In the genomic region with DNA sequence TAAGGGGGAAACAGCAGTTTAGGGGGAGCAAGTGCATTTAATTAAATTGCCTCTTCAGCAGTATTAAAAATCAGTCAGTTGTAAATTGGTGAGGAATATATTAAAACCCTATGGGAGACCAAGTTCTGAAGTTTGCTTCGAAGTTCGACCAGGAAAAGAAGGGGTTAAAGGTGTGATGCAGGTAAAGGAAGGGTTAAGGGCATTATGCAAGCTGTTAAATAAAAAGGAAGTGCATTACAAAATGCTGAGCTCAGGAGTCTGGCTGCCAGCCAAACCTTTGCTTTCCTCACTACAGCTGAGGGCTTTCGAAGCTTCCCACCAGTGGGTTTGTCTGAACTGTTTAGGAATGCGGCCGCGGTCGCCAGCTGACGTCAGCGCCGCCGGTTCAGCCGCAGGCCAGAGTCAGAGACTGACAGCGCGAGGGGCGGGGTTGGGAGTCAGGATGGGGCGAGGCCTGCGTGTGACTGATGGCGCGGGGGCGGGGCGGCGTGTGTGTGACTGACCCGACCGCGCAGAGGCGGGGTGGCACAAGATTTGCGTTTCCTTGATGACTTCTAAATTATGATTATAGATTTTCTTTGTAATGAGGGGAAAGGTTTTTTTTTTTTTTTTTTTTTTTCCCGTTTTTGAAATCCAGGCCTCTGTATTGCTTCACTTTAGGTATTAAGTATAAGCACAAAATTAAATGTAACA, we compare ENCODE assay signal across 8 cellular contexts.
DNase-seq lines count a peak whose midpoint lies in the region; ATAC-seq and TF ChIP-seq lines count a peak whose summit lies in the region.

No MANE protein-coding gene starts in this region.

- peak overlapping the region in 1 of 5 donors; percentile 60 for H3K9ac ChIP-seq in subcutaneous abdominal adipose tissue (ENCODE audit: low read length in 5 of 5)

- H3K36me3 Mint-ChIP-seq in activated naive CD4-positive, alpha-beta T cell treated with anti-CD3 and anti-CD28 coated beads, Interleukin-2, amount 50 U/mL, for 72 hours, result no peaks in the 10 kb centered on the region

- H3K27ac Mint-ChIP-seq in activated naive CD4-positive, alpha-beta T cell treated with anti-CD3 and anti-CD28 coated beads, Interleukin-2, amount 50 U/mL, for 72 hours, result peak overlapping the region; percentile 38 to 88

- H3K4me3 ChIP-seq in GM12864 (ENCODE audit: low read depth, low read length) (peak overlapping the region; percentile 4), subcutaneous abdominal adipose tissue (ENCODE audit: low read depth in 1 of 5, low read length in 5 of 5) (peak overlapping the region in 4 of 5 donors; percentile 35 to 50 (median 42))

- no peaks in the 10 kb centered on the region for H3K9me3 ChIP-seq in subcutaneous abdominal adipose tissue (ENCODE audit: control insufficient read depth in 5 of 5, low read length in 5 of 5)

- peaks cover 0 to 17% (median 16%) of the 10 kb centered on the region in 5 donors for H3K4me1 ChIP-seq in subcutaneous abdominal adipose tissue (ENCODE audit: control insufficient read depth in 5 of 5, insufficient read depth in 5 of 5, low read length in 5 of 5)

- H3K27ac ChIP-seq in subcutaneous abdominal adipose tissue (ENCODE audit: low read depth, low read length), result peak overlapping the region; percentile 67

- ATAC-seq in HG02763 (IDR thresholded peaks at IDR 0.05; ENCODE audit: unreplicated experiment), result peak; percentile 100
- ATAC-seq in activated naive CD4-positive, alpha-beta T cell treated with anti-CD3 and anti-CD28 coated beads, Interleukin-2, amount 50 U/mL, for 72 hours, result peak; percentile 99 to 100

- no peaks in the 10 kb centered on the region for H3K9me3 Mint-ChIP-seq in activated naive CD4-positive, alpha-beta T cell treated with anti-CD3 and anti-CD28 coated beads, Interleukin-2, amount 50 U/mL, for 72 hours

- no peaks in the 10 kb centered on the region for H3K27me3 ChIP-seq in subcutaneous abdominal adipose tissue (ENCODE audit: control insufficient read depth in 5 of 5, insufficient read depth in 4 of 5, low read length in 5 of 5)

- DNase-seq in GM12864 (ENCODE audit: low read depth) (peak; percentile 71), NCI-H1105 treated with DMSO at 0.1 percent for 48 hours (lab: John Stamatoyannopoulos, UW) (peak; percentile 85), SKM-1 (lab: John Stamatoyannopoulos, UW; ENCODE audit: unreplicated experiment) (peak; percentile 90), globus pallidus (ENCODE audit: low spot score) (peak; percentile 98), non-pigmented ciliary epithelial cell (ENCODE audit: low read depth) (peak; percentile 98)
- DNase-seq in activated naive CD4-positive, alpha-beta T cell treated with anti-CD3 and anti-CD28 coated beads, Interleukin-2, amount 50 U/mL, for 72 hours (ENCODE audit: low spot score in 2 of 2), result peak; percentile 90 to 97

- no peak for TF ChIP-seq CTCF in GM12864 (IDR thresholded peaks at IDR 0.05; ENCODE audit: low read depth, low read length, missing control alignments)

- H3K36me3 ChIP-seq in subcutaneous abdominal adipose tissue (ENCODE audit: control insufficient read depth in 5 of 5, insufficient read depth in 5 of 5, low read length in 5 of 5), result no peaks in the 10 kb centered on the region

Comparison
In these comparisons a context has a peak if more than half of its experiments do, and no peak if none do; other contexts are left out.
1. Peak in every context shown above with its lines: DNase-seq, ATAC-seq, H3K4me3 ChIP-seq and H3K27ac ChIP-seq.